1 cellular context compared by ENCODE assay signal in the genomic region with DNA sequence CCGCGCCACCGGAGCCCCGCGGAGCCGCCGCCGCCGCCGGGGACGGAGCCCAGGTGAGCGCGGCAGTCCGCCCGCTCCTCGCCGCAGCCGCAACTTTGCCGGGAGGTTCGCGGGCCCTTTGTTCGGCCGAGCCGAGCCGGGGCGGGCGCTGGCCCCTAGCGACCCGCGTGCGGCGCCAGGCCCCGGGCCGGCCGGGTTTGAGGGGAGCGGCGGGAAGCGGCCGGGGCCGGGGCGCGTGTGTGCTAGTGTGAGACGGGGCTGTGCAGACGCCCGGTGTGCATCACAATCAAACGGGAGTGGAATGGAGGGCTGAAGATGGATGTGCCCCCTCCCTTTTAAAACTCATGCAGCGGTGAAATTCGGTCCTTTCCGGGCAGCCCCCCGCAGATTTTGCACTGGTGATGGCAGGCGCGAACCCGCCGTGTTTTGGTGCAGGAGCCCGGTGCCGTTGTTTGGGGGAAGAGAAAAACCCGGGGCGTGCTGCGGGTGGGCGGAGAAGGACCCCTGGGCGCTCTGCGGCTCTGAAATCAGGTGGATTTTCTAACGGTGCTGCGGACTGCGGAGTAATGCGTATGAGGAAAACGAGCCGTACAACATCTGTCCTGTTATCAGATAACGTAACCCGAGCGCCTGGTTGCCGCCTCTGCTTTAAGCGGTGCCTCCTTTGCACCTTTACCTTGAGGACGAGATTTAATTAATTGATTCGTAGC.
A peak's percentile ranks its signal among the peaks of the same experiment; 100 is the strongest.
TF ChIP-seq lines count a peak whose summit lies in the region.

No MANE protein-coding gene starts in this region.

TF ChIP-seq in HEK293, 187 proteins besides CTCF, POLR2A, EP300 and RAD21 (continued from another document and continues in another):
- no peak for TF ChIP-seq SP2 (tag by site-specific recombination; IDR thresholded peaks at IDR 0.05)
- TF ChIP-seq ZNF394 (tag by site-specific recombination; IDR thresholded peaks at IDR 0.05; ENCODE audit: borderline replicate concordance): no peak
- no peak for TF ChIP-seq GFI1B (tag by site-specific recombination; IDR thresholded peaks at IDR 0.05)
- TF ChIP-seq, protein P1, sequence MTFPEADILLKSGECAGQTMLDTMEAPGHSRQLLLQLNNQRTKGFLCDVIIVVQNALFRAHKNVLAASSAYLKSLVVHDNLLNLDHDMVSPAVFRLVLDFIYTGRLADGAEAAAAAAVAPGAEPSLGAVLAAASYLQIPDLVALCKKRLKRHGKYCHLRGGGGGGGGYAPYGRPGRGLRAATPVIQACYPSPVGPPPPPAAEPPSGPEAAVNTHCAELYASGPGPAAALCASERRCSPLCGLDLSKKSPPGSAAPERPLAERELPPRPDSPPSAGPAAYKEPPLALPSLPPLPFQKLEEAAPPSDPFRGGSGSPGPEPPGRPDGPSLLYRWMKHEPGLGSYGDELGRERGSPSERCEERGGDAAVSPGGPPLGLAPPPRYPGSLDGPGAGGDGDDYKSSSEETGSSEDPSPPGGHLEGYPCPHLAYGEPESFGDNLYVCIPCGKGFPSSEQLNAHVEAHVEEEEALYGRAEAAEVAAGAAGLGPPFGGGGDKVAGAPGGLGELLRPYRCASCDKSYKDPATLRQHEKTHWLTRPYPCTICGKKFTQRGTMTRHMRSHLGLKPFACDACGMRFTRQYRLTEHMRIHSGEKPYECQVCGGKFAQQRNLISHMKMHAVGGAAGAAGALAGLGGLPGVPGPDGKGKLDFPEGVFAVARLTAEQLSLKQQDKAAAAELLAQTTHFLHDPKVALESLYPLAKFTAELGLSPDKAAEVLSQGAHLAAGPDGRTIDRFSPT (tag by site-specific recombination; IDR thresholded peaks at IDR 0.05): no peak
- TF ChIP-seq ZBTB48 (tag by site-specific recombination; IDR thresholded peaks at IDR 0.05): no peak
- TF ChIP-seq ZNF621 (tag by site-specific recombination; IDR thresholded peaks at IDR 0.05): no peak
- TF ChIP-seq, protein P2, sequence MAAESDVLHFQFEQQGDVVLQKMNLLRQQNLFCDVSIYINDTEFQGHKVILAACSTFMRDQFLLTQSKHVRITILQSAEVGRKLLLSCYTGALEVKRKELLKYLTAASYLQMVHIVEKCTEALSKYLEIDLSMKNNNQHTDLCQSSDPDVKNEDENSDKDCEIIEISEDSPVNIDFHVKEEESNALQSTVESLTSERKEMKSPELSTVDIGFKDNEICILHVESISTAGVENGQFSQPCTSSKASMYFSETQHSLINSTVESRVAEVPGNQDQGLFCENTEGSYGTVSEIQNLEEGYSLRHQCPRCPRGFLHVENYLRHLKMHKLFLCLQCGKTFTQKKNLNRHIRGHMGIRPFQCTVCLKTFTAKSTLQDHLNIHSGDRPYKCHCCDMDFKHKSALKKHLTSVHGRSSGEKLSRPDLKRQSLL (tag by site-specific recombination; IDR thresholded peaks at IDR 0.05): no peak
- no peak for TF ChIP-seq ZNF596 (tag by site-specific recombination; IDR thresholded peaks at IDR 0.05)
- TF ChIP-seq, protein P3, sequence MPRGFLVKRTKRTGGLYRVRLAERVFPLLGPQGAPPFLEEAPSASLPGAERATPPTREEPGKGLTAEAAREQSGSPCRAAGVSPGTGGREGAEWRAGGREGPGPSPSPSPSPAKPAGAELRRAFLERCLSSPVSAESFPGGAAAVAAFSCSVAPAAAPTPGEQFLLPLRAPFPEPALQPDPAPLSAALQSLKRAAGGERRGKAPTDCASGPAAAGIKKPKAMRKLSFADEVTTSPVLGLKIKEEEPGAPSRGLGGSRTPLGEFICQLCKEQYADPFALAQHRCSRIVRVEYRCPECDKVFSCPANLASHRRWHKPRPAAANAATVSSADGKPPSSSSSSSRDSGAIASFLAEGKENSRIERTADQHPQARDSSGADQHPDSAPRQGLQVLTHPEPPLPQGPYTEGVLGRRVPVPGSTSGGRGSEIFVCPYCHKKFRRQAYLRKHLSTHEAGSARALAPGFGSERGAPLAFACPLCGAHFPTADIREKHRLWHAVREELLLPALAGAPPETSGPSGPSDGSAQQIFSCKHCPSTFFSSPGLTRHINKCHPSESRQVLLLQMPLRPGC (tag by site-specific recombination; IDR thresholded peaks at IDR 0.05): no peak
- no peak for TF ChIP-seq ZBTB17 (tag by site-specific recombination; IDR thresholded peaks at IDR 0.05)
- TF ChIP-seq ZFP41 (tag by site-specific recombination; IDR thresholded peaks at IDR 0.05; ENCODE audit: borderline replicate concordance): no peak
- no peak for TF ChIP-seq ZNF664 (tag by site-specific recombination; IDR thresholded peaks at IDR 0.05)
- TF ChIP-seq, protein P4, sequence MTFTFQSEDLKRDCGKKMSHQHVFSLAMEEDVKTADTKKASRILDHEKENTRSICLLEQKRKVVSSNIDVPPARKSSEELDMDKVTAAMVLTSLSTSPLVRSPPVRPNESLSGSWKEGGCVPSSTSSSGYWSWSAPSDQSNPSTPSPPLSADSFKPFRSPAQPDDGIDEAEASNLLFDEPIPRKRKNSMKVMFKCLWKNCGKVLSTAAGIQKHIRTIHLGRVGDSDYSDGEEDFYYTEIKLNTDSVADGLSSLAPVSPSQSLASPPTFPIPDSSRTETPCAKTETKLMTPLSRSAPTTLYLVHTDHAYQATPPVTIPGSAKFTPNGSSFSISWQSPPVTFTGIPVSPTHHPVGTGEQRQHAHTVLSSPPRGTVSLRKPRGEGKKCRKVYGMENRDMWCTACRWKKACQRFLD (tag by site-specific recombination; IDR thresholded peaks at IDR 0.05): no peak
- no peak for TF ChIP-seq ZNF140 (tag by site-specific recombination; IDR thresholded peaks at IDR 0.05)
- TF ChIP-seq ZBTB8A (tag by site-specific recombination; IDR thresholded peaks at IDR 0.05): peak; percentile 78
- no peak for TF ChIP-seq MEIS1 (CRISPR knock-in tag; IDR thresholded peaks at IDR 0.05; ENCODE audit: borderline replicate concordance)
- TF ChIP-seq, protein P5, sequence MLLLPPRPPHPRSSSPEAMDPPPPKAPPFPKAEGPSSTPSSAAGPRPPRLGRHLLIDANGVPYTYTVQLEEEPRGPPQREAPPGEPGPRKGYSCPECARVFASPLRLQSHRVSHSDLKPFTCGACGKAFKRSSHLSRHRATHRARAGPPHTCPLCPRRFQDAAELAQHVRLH (tag by site-specific recombination; IDR thresholded peaks at IDR 0.05): no peak
- peak; percentile 53 for TF ChIP-seq KLF10 (tag by site-specific recombination; IDR thresholded peaks at IDR 0.05)
- TF ChIP-seq, protein P6, sequence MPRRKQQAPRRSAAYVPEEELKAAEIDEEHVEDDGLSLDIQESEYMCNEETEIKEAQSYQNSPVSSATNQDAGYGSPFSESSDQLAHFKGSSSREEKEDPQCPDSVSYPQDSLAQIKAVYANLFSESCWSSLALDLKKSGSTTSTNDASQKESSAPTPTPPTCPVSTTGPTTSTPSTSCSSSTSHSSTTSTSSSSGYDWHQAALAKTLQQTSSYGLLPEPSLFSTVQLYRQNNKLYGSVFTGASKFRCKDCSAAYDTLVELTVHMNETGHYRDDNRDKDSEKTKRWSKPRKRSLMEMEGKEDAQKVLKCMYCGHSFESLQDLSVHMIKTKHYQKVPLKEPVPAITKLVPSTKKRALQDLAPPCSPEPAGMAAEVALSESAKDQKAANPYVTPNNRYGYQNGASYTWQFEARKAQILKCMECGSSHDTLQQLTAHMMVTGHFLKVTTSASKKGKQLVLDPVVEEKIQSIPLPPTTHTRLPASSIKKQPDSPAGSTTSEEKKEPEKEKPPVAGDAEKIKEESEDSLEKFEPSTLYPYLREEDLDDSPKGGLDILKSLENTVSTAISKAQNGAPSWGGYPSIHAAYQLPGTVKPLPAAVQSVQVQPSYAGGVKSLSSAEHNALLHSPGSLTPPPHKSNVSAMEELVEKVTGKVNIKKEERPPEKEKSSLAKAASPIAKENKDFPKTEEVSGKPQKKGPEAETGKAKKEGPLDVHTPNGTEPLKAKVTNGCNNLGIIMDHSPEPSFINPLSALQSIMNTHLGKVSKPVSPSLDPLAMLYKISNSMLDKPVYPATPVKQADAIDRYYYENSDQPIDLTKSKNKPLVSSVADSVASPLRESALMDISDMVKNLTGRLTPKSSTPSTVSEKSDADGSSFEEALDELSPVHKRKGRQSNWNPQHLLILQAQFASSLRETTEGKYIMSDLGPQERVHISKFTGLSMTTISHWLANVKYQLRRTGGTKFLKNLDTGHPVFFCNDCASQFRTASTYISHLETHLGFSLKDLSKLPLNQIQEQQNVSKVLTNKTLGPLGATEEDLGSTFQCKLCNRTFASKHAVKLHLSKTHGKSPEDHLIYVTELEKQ (tag by site-specific recombination; IDR thresholded peaks at IDR 0.05; ENCODE audit: borderline replicate concordance): no peak
- TF ChIP-seq ZNF391 (tag by site-specific recombination; IDR thresholded peaks at IDR 0.05; ENCODE audit: borderline replicate concordance, low read depth): 0 out of 2 replicates have a peak, but pooled peaks have one; percentile 46
- no peak for TF ChIP-seq ZNF248 (tag by site-specific recombination; IDR thresholded peaks at IDR 0.05)
- no peak for TF ChIP-seq ZBTB7A (tag by site-specific recombination; IDR thresholded peaks at IDR 0.05; ENCODE audit: low read depth)
- TF ChIP-seq, protein P7, sequence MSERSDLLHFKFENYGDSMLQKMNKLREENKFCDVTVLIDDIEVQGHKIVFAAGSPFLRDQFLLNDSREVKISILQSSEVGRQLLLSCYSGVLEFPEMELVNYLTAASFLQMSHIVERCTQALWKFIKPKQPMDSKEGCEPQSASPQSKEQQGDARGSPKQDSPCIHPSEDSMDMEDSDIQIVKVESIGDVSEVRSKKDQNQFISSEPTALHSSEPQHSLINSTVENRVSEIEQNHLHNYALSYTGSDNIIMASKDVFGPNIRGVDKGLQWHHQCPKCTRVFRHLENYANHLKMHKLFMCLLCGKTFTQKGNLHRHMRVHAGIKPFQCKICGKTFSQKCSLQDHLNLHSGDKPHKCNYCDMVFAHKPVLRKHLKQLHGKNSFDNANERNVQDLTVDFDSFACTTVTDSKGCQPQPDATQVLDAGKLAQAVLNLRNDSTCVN (tag by site-specific recombination; optimal IDR thresholded peaks at IDR 0.05): peak; percentile 69
- peak; percentile 55; the same call in 1 of the 2 replicates for TF ChIP-seq ZIC2 (tag by site-specific recombination; IDR thresholded peaks at IDR 0.05)
- peak; percentile 80 for TF ChIP-seq ZBTB20 (tag by site-specific recombination; IDR thresholded peaks at IDR 0.05)
- TF ChIP-seq, protein P8, sequence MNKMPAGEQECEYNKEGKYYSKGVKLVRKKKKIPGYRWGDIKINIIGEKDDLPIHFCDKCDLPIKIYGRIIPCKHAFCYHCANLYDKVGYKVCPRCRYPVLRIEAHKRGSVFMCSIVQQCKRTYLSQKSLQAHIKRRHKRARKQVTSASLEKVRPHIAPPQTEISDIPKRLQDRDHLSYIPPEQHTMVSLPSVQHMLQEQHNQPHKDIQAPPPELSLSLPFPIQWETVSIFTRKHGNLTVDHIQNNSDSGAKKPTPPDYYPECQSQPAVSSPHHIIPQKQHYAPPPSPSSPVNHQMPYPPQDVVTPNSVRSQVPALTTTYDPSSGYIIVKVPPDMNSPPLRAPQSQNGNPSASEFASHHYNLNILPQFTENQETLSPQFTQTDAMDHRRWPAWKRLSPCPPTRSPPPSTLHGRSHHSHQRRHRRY (tag by site-specific recombination; IDR thresholded peaks at IDR 0.05): no peak
- no peak; the same call in 1 of the 2 replicates for TF ChIP-seq YY1 (tag by site-specific recombination; IDR thresholded peaks at IDR 0.05)
- no peak for TF ChIP-seq ZNF175 (tag by site-specific recombination; IDR thresholded peaks at IDR 0.05)
- no peak for TF ChIP-seq ZXDB (tag by site-specific recombination; IDR thresholded peaks at IDR 0.05)
- TF ChIP-seq ZNF146 (tag by site-specific recombination; IDR thresholded peaks at IDR 0.05): no peak
- TF ChIP-seq ZSCAN16 (tag by site-specific recombination; IDR thresholded peaks at IDR 0.05): no peak
- TF ChIP-seq, protein P9, sequence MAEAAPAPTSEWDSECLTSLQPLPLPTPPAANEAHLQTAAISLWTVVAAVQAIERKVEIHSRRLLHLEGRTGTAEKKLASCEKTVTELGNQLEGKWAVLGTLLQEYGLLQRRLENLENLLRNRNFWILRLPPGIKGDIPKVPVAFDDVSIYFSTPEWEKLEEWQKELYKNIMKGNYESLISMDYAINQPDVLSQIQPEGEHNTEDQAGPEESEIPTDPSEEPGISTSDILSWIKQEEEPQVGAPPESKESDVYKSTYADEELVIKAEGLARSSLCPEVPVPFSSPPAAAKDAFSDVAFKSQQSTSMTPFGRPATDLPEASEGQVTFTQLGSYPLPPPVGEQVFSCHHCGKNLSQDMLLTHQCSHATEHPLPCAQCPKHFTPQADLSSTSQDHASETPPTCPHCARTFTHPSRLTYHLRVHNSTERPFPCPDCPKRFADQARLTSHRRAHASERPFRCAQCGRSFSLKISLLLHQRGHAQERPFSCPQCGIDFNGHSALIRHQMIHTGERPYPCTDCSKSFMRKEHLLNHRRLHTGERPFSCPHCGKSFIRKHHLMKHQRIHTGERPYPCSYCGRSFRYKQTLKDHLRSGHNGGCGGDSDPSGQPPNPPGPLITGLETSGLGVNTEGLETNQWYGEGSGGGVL (tag by site-specific recombination; IDR thresholded peaks at IDR 0.05): peak; percentile 30; the same call in 1 of the 2 replicates
- TF ChIP-seq, protein P10, sequence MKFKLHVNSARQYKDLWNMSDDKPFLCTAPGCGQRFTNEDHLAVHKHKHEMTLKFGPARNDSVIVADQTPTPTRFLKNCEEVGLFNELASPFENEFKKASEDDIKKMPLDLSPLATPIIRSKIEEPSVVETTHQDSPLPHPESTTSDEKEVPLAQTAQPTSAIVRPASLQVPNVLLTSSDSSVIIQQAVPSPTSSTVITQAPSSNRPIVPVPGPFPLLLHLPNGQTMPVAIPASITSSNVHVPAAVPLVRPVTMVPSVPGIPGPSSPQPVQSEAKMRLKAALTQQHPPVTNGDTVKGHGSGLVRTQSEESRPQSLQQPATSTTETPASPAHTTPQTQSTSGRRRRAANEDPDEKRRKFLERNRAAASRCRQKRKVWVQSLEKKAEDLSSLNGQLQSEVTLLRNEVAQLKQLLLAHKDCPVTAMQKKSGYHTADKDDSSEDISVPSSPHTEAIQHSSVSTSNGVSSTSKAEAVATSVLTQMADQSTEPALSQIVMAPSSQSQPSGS (tag by site-specific recombination; IDR thresholded peaks at IDR 0.05; ENCODE audit: low read depth): no peak
- TF ChIP-seq, protein P11, sequence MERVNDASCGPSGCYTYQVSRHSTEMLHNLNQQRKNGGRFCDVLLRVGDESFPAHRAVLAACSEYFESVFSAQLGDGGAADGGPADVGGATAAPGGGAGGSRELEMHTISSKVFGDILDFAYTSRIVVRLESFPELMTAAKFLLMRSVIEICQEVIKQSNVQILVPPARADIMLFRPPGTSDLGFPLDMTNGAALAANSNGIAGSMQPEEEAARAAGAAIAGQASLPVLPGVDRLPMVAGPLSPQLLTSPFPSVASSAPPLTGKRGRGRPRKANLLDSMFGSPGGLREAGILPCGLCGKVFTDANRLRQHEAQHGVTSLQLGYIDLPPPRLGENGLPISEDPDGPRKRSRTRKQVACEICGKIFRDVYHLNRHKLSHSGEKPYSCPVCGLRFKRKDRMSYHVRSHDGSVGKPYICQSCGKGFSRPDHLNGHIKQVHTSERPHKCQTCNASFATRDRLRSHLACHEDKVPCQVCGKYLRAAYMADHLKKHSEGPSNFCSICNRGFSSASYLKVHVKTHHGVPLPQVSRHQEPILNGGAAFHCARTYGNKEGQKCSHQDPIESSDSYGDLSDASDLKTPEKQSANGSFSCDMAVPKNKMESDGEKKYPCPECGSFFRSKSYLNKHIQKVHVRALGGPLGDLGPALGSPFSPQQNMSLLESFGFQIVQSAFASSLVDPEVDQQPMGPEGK (tag by site-specific recombination; IDR thresholded peaks at IDR 0.05): peak; percentile 73
- no peak for TF ChIP-seq ZNF571 (tag by site-specific recombination; IDR thresholded peaks at IDR 0.05)
- TF ChIP-seq ZEB2 (tag by site-specific recombination; IDR thresholded peaks at IDR 0.05): peak; percentile 83; the same call in 1 of the 2 replicates
- TF ChIP-seq ZNF830 (tag by site-specific recombination; IDR thresholded peaks at IDR 0.05; ENCODE audit: low read depth): no peak
- TF ChIP-seq ZNF16 (tag by site-specific recombination; IDR thresholded peaks at IDR 0.05; ENCODE audit: low read depth): no peak
- no peak for TF ChIP-seq ZNF132 (tag by site-specific recombination; IDR thresholded peaks at IDR 0.05; ENCODE audit: borderline replicate concordance)
- no peak for TF ChIP-seq ZNF133 (tag by site-specific recombination; IDR thresholded peaks at IDR 0.05)
